Comparison of ENCODE assay signal across 30 cellular contexts in genomic region chr3:112871735-112872134, GRCh38. TPM values are rescaled to one million over a fixed set of nuclear protein-coding genes. Genes with fewer than 3 reads are reported as not detected.
"Had no signal": no experiment of that assay in that cellular context is flagged by ENCODE, and none has a peak within 500 bp of the region (broad histone marks: within the 10 kb centered on the region; RNA-seq: fewer than 3 reads in every experiment).

No MANE protein-coding gene starts in this region.

- H3K4me1 Mint-ChIP-seq: activated CD4-positive, alpha-beta T cell treated with anti-CD3 and anti-CD28 coated beads for 36 hours; brain; central memory CD8-positive, alpha-beta T cell had no signal

- H3K27ac Mint-ChIP-seq: activated CD4-positive, alpha-beta T cell treated with anti-CD3 and anti-CD28 coated beads for 36 hours; activated CD8-positive, alpha-beta memory T cell treated with anti-CD3 and anti-CD28 coated beads, Interleukin-2, amount 10 ng/mL, durations not matched to agents 7 days and 5 days; activated naive CD4-positive, alpha-beta T cell treated with anti-CD3 and anti-CD28 coated beads, Interleukin-2, amount 50 U/mL, for 72 hours; activated naive CD8-positive, alpha-beta T cell treated with anti-CD3 and anti-CD28 coated beads, Interleukin-2, amount 50 U/mL, for 24 hours; activated T-cell treated with anti-CD3 and anti-CD28 coated beads, Interleukin-2, amount 50 U/mL, for 24 hours; activated T-helper 1 cell treated with anti-CD3 and anti-CD28 coated beads, Interleukin-12 subunit alpha, Interleukin-12 subunit beta, Interleukin-2, Interleukin-4 antibody, amounts not matched to agents 30 ng/mL and 10 ng/mL and 1 ng/mL, durations not matched to agents 14 hours and 24 hours and 36 hours; brain; T-helper 17 cell had no signal

- ATAC-seq: activated CD4-positive, alpha-beta T cell treated with anti-CD3 and anti-CD28 coated beads for 36 hours; activated CD8-positive, alpha-beta memory T cell treated with anti-CD3 and anti-CD28 coated beads, Interleukin-2, amount 10 ng/mL, durations not matched to agents 7 days and 5 days; activated naive CD4-positive, alpha-beta T cell treated with anti-CD3 and anti-CD28 coated beads, Interleukin-2, amount 50 U/mL, for 72 hours; activated naive CD8-positive, alpha-beta T cell treated with anti-CD3 and anti-CD28 coated beads, Interleukin-2, amount 50 U/mL, for 24 hours; PC-3; T-helper 17 cell had no signal

- H3K4me3 Mint-ChIP-seq: activated CD4-positive, alpha-beta T cell treated with anti-CD3 and anti-CD28 coated beads for 36 hours; activated CD8-positive, alpha-beta memory T cell treated with anti-CD3 and anti-CD28 coated beads, Interleukin-2, amount 10 ng/mL, durations not matched to agents 7 days and 5 days; activated naive CD8-positive, alpha-beta T cell treated with anti-CD3 and anti-CD28 coated beads, Interleukin-2, amount 50 U/mL, for 24 hours; activated T-cell treated with anti-CD3 and anti-CD28 coated beads, Interleukin-2, amount 50 U/mL, for 24 hours; activated T-helper 1 cell treated with anti-CD3 and anti-CD28 coated beads, Interleukin-12 subunit alpha, Interleukin-12 subunit beta, Interleukin-2, Interleukin-4 antibody, amounts not matched to agents 30 ng/mL and 10 ng/mL and 1 ng/mL, durations not matched to agents 14 hours and 24 hours and 36 hours; brain; central memory CD8-positive, alpha-beta T cell; T-helper 17 cell had no signal

- H3K27ac ChIP-seq: VCaP had no signal

- DNase-seq: activated CD4-positive, alpha-beta T cell treated with anti-CD3 and anti-CD28 coated beads for 36 hours; activated CD4-positive, alpha-beta T cell treated with anti-CD3 and anti-CD28 coated beads, Interleukin-2, amount 50 U/mL, for 4 hours; activated CD8-positive, alpha-beta memory T cell treated with anti-CD3 and anti-CD28 coated beads, Interleukin-2, amount 10 ng/mL, durations not matched to agents 7 days and 5 days; activated effector memory CD4-positive, alpha-beta T cell treated with Interleukin-2 at 50 U/mL for 16 hours; activated naive CD4-positive, alpha-beta T cell; activated naive CD8-positive, alpha-beta T cell treated with anti-CD3 and anti-CD28 coated beads, Interleukin-2, amount 50 U/mL, for 24 hours; activated T-cell treated with anti-CD3 and anti-CD28 coated beads, Interleukin-2, amount 50 U/mL, for 24 hours; amniotic stem cell; KG1; NCI-H1092; NCI-H1417 treated with DMSO at 0.1 percent for 48 hours; NCI-H1694; NCI-H2029; NCI-H2107; NCI-H345; NCI-H510A; NCI-H526 treated with DMSO at 0.1 percent for 48 hours; PC-3; SHP77; T-helper 17 cell; T-helper 9 cell had no signal

- H3K36me3 Mint-ChIP-seq: brain had no signal

- H3K27me3 Mint-ChIP-seq: activated CD4-positive, alpha-beta T cell treated with anti-CD3 and anti-CD28 coated beads for 36 hours; activated CD8-positive, alpha-beta memory T cell treated with anti-CD3 and anti-CD28 coated beads, Interleukin-2, amount 10 ng/mL, durations not matched to agents 7 days and 5 days; activated T-cell treated with anti-CD3 and anti-CD28 coated beads, Interleukin-2, amount 50 U/mL, for 24 hours; central memory CD8-positive, alpha-beta T cell; T-helper 17 cell had no signal

RNA-seq across cellular contexts. Expression of gene CD200R1L, which starts 25.1 kb away (rescaled TPM):
- total RNA-seq: activated CD4-positive, alpha-beta T cell treated with anti-CD3 and anti-CD28 coated beads for 36 hours; activated CD8-positive, alpha-beta memory T cell treated with anti-CD3 and anti-CD28 coated beads, Interleukin-2, amount 10 ng/mL, durations not matched to agents 7 days and 5 days; activated naive CD4-positive, alpha-beta T cell treated with anti-CD3 and anti-CD28 coated beads, Interleukin-2, amount 50 U/mL, for 72 hours; activated T-helper 1 cell treated with anti-CD3 and anti-CD28 coated beads, Interleukin-12 subunit alpha, Interleukin-12 subunit beta, Interleukin-2, Interleukin-4 antibody, amounts not matched to agents 30 ng/mL and 10 ng/mL and 1 ng/mL, durations not matched to agents 14 hours and 24 hours and 36 hours; astrocyte; LHCN-M2; M059J; PC-3; SK-MEL-5; T-helper 17 cell had no signal
